2 cellular contexts compared by ENCODE assay signal in the genomic region with DNA sequence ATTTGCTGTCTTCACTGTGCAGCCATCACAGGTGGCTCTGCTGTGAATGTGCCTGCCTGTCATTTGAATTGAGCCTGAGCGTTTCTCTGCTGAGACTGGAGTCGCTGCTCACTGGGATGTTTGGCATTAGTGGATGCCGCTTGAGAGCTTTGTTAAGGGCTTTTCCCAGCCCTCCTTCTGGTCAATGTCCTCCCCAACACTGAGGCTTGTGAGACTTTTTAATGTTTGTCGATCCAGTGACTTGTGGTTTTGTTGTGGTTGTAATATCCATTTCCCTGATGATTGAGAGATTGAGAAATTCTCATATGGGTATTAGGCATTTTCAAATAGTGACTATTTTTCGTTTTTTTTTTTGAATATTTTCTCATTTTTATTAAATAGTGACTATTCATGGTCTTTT.
TF ChIP-seq lines count a peak whose summit lies in the region.

No MANE protein-coding gene starts in this region.

TF ChIP-seq in GM23338, 12 proteins besides CTCF, POLR2A, EP300 and RAD21:
- TF ChIP-seq ZNF114 (CRISPR knock-in tag; IDR thresholded peaks at IDR 0.05) (no peak), POLR2AphosphoS5 (IDR thresholded peaks at IDR 0.05; ENCODE audit: low read depth) (no peak)

TF ChIP-seq in K562, 482 proteins besides CTCF, POLR2A, EP300 and RAD21:
- no peak for TF ChIP-seq TBL1XR1 (IDR thresholded peaks at IDR 0.05; ENCODE audit: low read length in 2 of 2)
- TF ChIP-seq TRIM28 (IDR thresholded peaks at IDR 0.05) = peak; percentile 31; the same call in 1 of the 2 replicates
- TF ChIP-seq ZNF184 (CRISPR knock-in tag; IDR thresholded peaks at IDR 0.05) = peak; percentile 95
- TF ChIP-seq BCOR (IDR thresholded peaks at IDR 0.05) = 0 out of 2 replicates have a peak, but pooled peaks have one; percentile 36
